In genomic region chr22:38375784-38376183, GRCh38 we compare ENCODE assay signal across 7 cellular contexts. TPM values are rescaled to one million over a fixed set of nuclear protein-coding genes. Genes with fewer than 3 reads are reported as not detected.
DNase-seq lines count a peak whose midpoint lies in the region; ATAC-seq and TF ChIP-seq lines count a peak whose summit lies in the region.
"Not testable (repeated sequence)": the region's sequence is repeated elsewhere in the genome, so short reads cannot be mapped to it uniquely, and the experiment has no call there.

No MANE protein-coding gene starts in this region.

- H3K4me3 Mint-ChIP-seq in GM23338; T-helper 1 cell treated with Interleukin-12 subunit alpha and Interleukin-12 subunit beta and Interleukin-4 antibody, amounts not matched to agents 30 μg/mL and 1 μg/mL, for 36 hours; stimulated activated naive B cell treated with anti-CD40 and anti-IgM and Interleukin-4, amounts not matched to agents 10 μg/mL and 1 μg/mL and 100 μg/mL, for 72 hours: not testable (repeated sequence)
- H3K4me3 Mint-ChIP-seq in central memory CD8-positive, alpha-beta T cell, result peak overlapping the region; percentile 13
- H3K4me3 Mint-ChIP-seq in immature natural killer cell (peak overlapping the region in 4 of 5 donors; percentile 9 to 73 (median 34)), natural killer cell (peak overlapping the region; percentile 77)

- not testable (repeated sequence) for H3K4me2 ChIP-seq in GM23338

- not testable (repeated sequence) for H3K9me2 ChIP-seq in GM23338 (ENCODE audit: insufficient read depth)

- not testable (repeated sequence) for TF ChIP-seq CTCF in GM23338 (conservative IDR thresholded peaks at IDR 0.05; ENCODE audit: low read depth in 2 of 2); LNCaP clone FGC (IDR thresholded peaks at IDR 0.05; ENCODE audit: control insufficient read depth, extremely low read depth, insufficient read depth); natural killer cell (IDR thresholded peaks at IDR 0.05)

- peaks cover 31% of the 10 kb centered on the region for H3K9me3 Mint-ChIP-seq in GM23338
- H3K9me3 Mint-ChIP-seq in T-helper 1 cell treated with Interleukin-12 subunit alpha and Interleukin-12 subunit beta and Interleukin-4 antibody, amounts not matched to agents 30 μg/mL and 1 μg/mL, for 36 hours, result peaks cover 22% of the 10 kb centered on the region
- not testable (repeated sequence) for H3K9me3 Mint-ChIP-seq in central memory CD8-positive, alpha-beta T cell; immature natural killer cell; natural killer cell
- peaks cover 8 to 16% of the 10 kb centered on the region in 2 donors for H3K9me3 Mint-ChIP-seq in stimulated activated naive B cell treated with anti-CD40 and anti-IgM and Interleukin-4, amounts not matched to agents 10 μg/mL and 1 μg/mL and 100 μg/mL, for 72 hours

- not testable (repeated sequence) for DNase-seq in GM23338 (ENCODE audit: low spot score); central memory CD8-positive, alpha-beta T cell (ENCODE audit: low spot score in 2 of 2); immature natural killer cell; natural killer cell; stimulated activated naive B cell treated with anti-CD40 and anti-IgM and Interleukin-4, amounts not matched to agents 10 μg/mL and 1 μg/mL and 100 μg/mL, for 72 hours
- DNase-seq in LNCaP clone FGC (ENCODE audit: low read depth), result peak; percentile 52

- H2AFZ ChIP-seq in GM23338, result not testable (repeated sequence)

- H3K36me3 ChIP-seq in GM23338 (ENCODE audit: insufficient read depth), result peaks cover 16% of the 10 kb centered on the region; the same call in 1 of the 2 replicates

- H3K36me3 Mint-ChIP-seq in GM23338 (ENCODE audit: low read depth), result peaks cover 81% of the 10 kb centered on the region
- peaks cover 55% of the 10 kb centered on the region for H3K36me3 Mint-ChIP-seq in T-helper 1 cell treated with Interleukin-12 subunit alpha and Interleukin-12 subunit beta and Interleukin-4 antibody, amounts not matched to agents 30 μg/mL and 1 μg/mL, for 36 hours (ENCODE audit: low read depth)
- not testable (repeated sequence) for H3K36me3 Mint-ChIP-seq in central memory CD8-positive, alpha-beta T cell (ENCODE audit: insufficient read depth)
- H3K36me3 Mint-ChIP-seq in immature natural killer cell, result peaks cover 4 to 16% (median 12%) of the 10 kb centered on the region in 3 donors
- H3K36me3 Mint-ChIP-seq in natural killer cell, result peaks cover 17% of the 10 kb centered on the region
- peaks cover 63 to 81% of the 10 kb centered on the region in 2 donors for H3K36me3 Mint-ChIP-seq in stimulated activated naive B cell treated with anti-CD40 and anti-IgM and Interleukin-4, amounts not matched to agents 10 μg/mL and 1 μg/mL and 100 μg/mL, for 72 hours

- not testable (repeated sequence) for H3K27ac Mint-ChIP-seq in GM23338
- H3K27ac Mint-ChIP-seq in T-helper 1 cell treated with Interleukin-12 subunit alpha and Interleukin-12 subunit beta and Interleukin-4 antibody, amounts not matched to agents 30 μg/mL and 1 μg/mL, for 36 hours, result peak overlapping the region; percentile 3
- peak overlapping the region; percentile 22 for H3K27ac Mint-ChIP-seq in central memory CD8-positive, alpha-beta T cell (ENCODE audit: low read depth)
- H3K27ac Mint-ChIP-seq in immature natural killer cell (peak overlapping the region; percentile 54 to 96 (median 92)), natural killer cell (peak overlapping the region; percentile 94 to 98)
- H3K27ac Mint-ChIP-seq in stimulated activated naive B cell treated with anti-CD40 and anti-IgM and Interleukin-4, amounts not matched to agents 10 μg/mL and 1 μg/mL and 100 μg/mL, for 72 hours, result peak overlapping the region; percentile 22

- not testable (repeated sequence) for H3K4me1 ChIP-seq in GM23338 (ENCODE audit: insufficient read depth)

- peaks cover 14% of the 10 kb centered on the region for H3K4me1 Mint-ChIP-seq in GM23338
- H3K4me1 Mint-ChIP-seq in T-helper 1 cell treated with Interleukin-12 subunit alpha and Interleukin-12 subunit beta and Interleukin-4 antibody, amounts not matched to agents 30 μg/mL and 1 μg/mL, for 36 hours (ENCODE audit: low read depth), result peaks cover 28% of the 10 kb centered on the region
- H3K4me1 Mint-ChIP-seq in central memory CD8-positive, alpha-beta T cell, result peaks cover 33% of the 10 kb centered on the region
- peaks cover 37 to 38% of the 10 kb centered on the region in 2 donors for H3K4me1 Mint-ChIP-seq in immature natural killer cell
- peaks cover 32 to 35% of the 10 kb centered on the region in 2 donors for H3K4me1 Mint-ChIP-seq in natural killer cell
- H3K4me1 Mint-ChIP-seq in stimulated activated naive B cell treated with anti-CD40 and anti-IgM and Interleukin-4, amounts not matched to agents 10 μg/mL and 1 μg/mL and 100 μg/mL, for 72 hours, result peaks cover 30 to 63% of the 10 kb centered on the region in 2 donors

- intact Hi-C loops in natural killer cell (cut with micrococcal nuclease), result not testable (repeated sequence)

- H3F3A ChIP-seq in GM23338 (replicated peaks; ENCODE audit: low read depth), result not testable (repeated sequence)

- H3K79me2 ChIP-seq in GM23338 (replicated peaks; ENCODE audit: insufficient read depth), result peaks cover 19% of the 10 kb centered on the region

- peaks cover 12% of the 10 kb centered on the region for H4K20me1 ChIP-seq in GM23338 (replicated peaks; ENCODE audit: insufficient read depth)

- H3K27me3 ChIP-seq in GM23338 (ENCODE audit: insufficient read depth), result not testable (repeated sequence)

- H3K27me3 Mint-ChIP-seq in GM23338 (ENCODE audit: insufficient read depth, low read depth, poor library complexity), result peaks cover 11% of the 10 kb centered on the region
- H3K27me3 Mint-ChIP-seq in T-helper 1 cell treated with Interleukin-12 subunit alpha and Interleukin-12 subunit beta and Interleukin-4 antibody, amounts not matched to agents 30 μg/mL and 1 μg/mL, for 36 hours (ENCODE audit: low read depth); central memory CD8-positive, alpha-beta T cell; immature natural killer cell (ENCODE audit: low read depth in 3 of 3); natural killer cell (ENCODE audit: low read depth in 2 of 2); stimulated activated naive B cell treated with anti-CD40 and anti-IgM and Interleukin-4, amounts not matched to agents 10 μg/mL and 1 μg/mL and 100 μg/mL, for 72 hours: not testable (repeated sequence)

- H3K27ac ChIP-seq in GM23338 (ENCODE audit: low read depth), result peak overlapping the region; percentile 36; the same call in 1 of the 2 replicates

- ATAC-seq in GM23338; central memory CD8-positive, alpha-beta T cell (replicated peaks; ENCODE audit: extremely low read depth, poor library complexity, severe bottlenecking); natural killer cell; stimulated activated naive B cell treated with anti-CD40 and anti-IgM and Interleukin-4, amounts not matched to agents 10 μg/mL and 1 μg/mL and 100 μg/mL, for 72 hours (replicated peaks): not testable (repeated sequence)

- not testable (repeated sequence) for H3K4me3 ChIP-seq in GM23338; LNCaP clone FGC (ENCODE audit: low read depth, low read length)

RNA-seq across cellular contexts. Expression of gene CSNK1E, which starts 58.6 kb away (rescaled TPM):
- total RNA-seq in GM23338 (2014; rRNA removed; shearing (Covaris generic)), result 233 and 259 TPM in 2 replicates
- polyA plus RNA-seq in GM23338 (2016; fragmentation: Nextera tagmentation; extraction: Ambion mirVana) (180 and 189 TPM in 2 replicates), immature natural killer cell (10 to 100 TPM in 1 of 3 donors, 1 to 10 TPM in 2; 7.5 to 12.1 (median 8.6) TPM)
- total RNA-seq in natural killer cell, result 100 to 1,000 TPM; 126 to 178 (median 149) TPM
